Comparison of ENCODE assay signal across 1 cellular context in genomic region chr1:205321109-205321958, GRCh38.
TF ChIP-seq lines count a peak whose summit lies in the region.

NUAK2 (minus strand) TSS chr1:205321745; CDS start chr1:205321628, 117 bp downstream.

TF ChIP-seq in HEK293, 187 proteins besides CTCF, POLR2A, EP300 and RAD21 (continued from another document and continues in another):
- TF ChIP-seq ZNF768 (tag by site-specific recombination; IDR thresholded peaks at IDR 0.05) (no peak; the same call in 1 of the 2 replicates), ZNF37A (tag by site-specific recombination; IDR thresholded peaks at IDR 0.05) (no peak), EGR2 (tag by site-specific recombination; IDR thresholded peaks at IDR 0.05; ENCODE audit: low read depth) (no peak), ZNF530 (tag by site-specific recombination; IDR thresholded peaks at IDR 0.05; ENCODE audit: low read depth) (no peak), PRDM4 (tag by site-specific recombination; IDR thresholded peaks at IDR 0.05) (no peak), ZNF785 (tag by site-specific recombination; IDR thresholded peaks at IDR 0.05) (no peak), TSHZ1 (tag by site-specific recombination; IDR thresholded peaks at IDR 0.05; ENCODE audit: borderline replicate concordance) (no peak), ZNF157 (tag by site-specific recombination; IDR thresholded peaks at IDR 0.05) (no peak), ZNF623 (tag by site-specific recombination; IDR thresholded peaks at IDR 0.05) (no peak), ZNF529 (tag by site-specific recombination; IDR thresholded peaks at IDR 0.05; ENCODE audit: insufficient replicate concordance) (no peak), MEIS1 (CRISPR knock-in tag; IDR thresholded peaks at IDR 0.05; ENCODE audit: borderline replicate concordance) (no peak), KLF7 (tag by site-specific recombination; IDR thresholded peaks at IDR 0.05; ENCODE audit: borderline replicate concordance) (no peak), IKZF3 (tag by site-specific recombination; IDR thresholded peaks at IDR 0.05) (peak; percentile 73), ZNF2 (tag by site-specific recombination; IDR thresholded peaks at IDR 0.05) (peak; percentile 74; the same call in 1 of the 2 replicates), ZNF677 (tag by site-specific recombination; IDR thresholded peaks at IDR 0.05) (no peak; the same call in 1 of the 2 replicates), ZIC2 (tag by site-specific recombination; IDR thresholded peaks at IDR 0.05) (no peak; the same call in 1 of the 2 replicates), GLI2 (tag by site-specific recombination; IDR thresholded peaks at IDR 0.05; ENCODE audit: borderline replicate concordance, low read depth) (no peak), ZNF10 (tag by site-specific recombination; IDR thresholded peaks at IDR 0.05) (peak; percentile 69; the same call in 1 of the 2 replicates), ZNF223 (tag by site-specific recombination; IDR thresholded peaks at IDR 0.05) (no peak), ZNF544 (tag by site-specific recombination; IDR thresholded peaks at IDR 0.05) (no peak), ZNF670 (tag by site-specific recombination; IDR thresholded peaks at IDR 0.05; ENCODE audit: low read depth) (no peak), ZNF302 (tag by site-specific recombination; IDR thresholded peaks at IDR 0.05; ENCODE audit: low read depth) (no peak), ZNF660 (tag by site-specific recombination; IDR thresholded peaks at IDR 0.05) (no peak), ZNF777 (tag by site-specific recombination; IDR thresholded peaks at IDR 0.05; ENCODE audit: borderline replicate concordance) (no peak), ZNF146 (tag by site-specific recombination; IDR thresholded peaks at IDR 0.05) (no peak), ZNF548 (tag by site-specific recombination; IDR thresholded peaks at IDR 0.05) (no peak), ZNF433 (tag by site-specific recombination; IDR thresholded peaks at IDR 0.05; ENCODE audit: low read depth) (no peak), ZNF112 (tag by site-specific recombination; IDR thresholded peaks at IDR 0.05) (no peak), ZNF214 (tag by site-specific recombination; IDR thresholded peaks at IDR 0.05; ENCODE audit: borderline replicate concordance) (no peak), ZNF354C (tag by site-specific recombination; IDR thresholded peaks at IDR 0.05; ENCODE audit: borderline replicate concordance, low read depth) (no peak), ZBTB44 (tag by site-specific recombination; IDR thresholded peaks at IDR 0.05) (no peak), SP7 (tag by site-specific recombination; IDR thresholded peaks at IDR 0.05) (peak; percentile 71; the same call in 1 of the 2 replicates), ZNF24 (tag by site-specific recombination; IDR thresholded peaks at IDR 0.05) (no peak), PRDM1 (tag by site-specific recombination; IDR thresholded peaks at IDR 0.05) (no peak), PRDM10 (tag by site-specific recombination; IDR thresholded peaks at IDR 0.05) (peak; percentile 49), AEBP2 (tag by site-specific recombination; IDR thresholded peaks at IDR 0.05; ENCODE audit: borderline replicate concordance) (no peak), ZNF366 (tag by site-specific recombination; conservative IDR thresholded peaks at IDR 0.05) (no peak), ZNF555 (tag by site-specific recombination; conservative IDR thresholded peaks at IDR 0.05) (no peak)
- TF ChIP-seq, protein P1, sequence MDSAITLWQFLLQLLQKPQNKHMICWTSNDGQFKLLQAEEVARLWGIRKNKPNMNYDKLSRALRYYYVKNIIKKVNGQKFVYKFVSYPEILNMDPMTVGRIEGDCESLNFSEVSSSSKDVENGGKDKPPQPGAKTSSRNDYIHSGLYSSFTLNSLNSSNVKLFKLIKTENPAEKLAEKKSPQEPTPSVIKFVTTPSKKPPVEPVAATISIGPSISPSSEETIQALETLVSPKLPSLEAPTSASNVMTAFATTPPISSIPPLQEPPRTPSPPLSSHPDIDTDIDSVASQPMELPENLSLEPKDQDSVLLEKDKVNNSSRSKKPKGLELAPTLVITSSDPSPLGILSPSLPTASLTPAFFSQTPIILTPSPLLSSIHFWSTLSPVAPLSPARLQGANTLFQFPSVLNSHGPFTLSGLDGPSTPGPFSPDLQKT (IDR thresholded peaks at IDR 0.05; ENCODE audit: borderline replicate concordance, low read depth, low read length): no peak
- TF ChIP-seq, protein P2, sequence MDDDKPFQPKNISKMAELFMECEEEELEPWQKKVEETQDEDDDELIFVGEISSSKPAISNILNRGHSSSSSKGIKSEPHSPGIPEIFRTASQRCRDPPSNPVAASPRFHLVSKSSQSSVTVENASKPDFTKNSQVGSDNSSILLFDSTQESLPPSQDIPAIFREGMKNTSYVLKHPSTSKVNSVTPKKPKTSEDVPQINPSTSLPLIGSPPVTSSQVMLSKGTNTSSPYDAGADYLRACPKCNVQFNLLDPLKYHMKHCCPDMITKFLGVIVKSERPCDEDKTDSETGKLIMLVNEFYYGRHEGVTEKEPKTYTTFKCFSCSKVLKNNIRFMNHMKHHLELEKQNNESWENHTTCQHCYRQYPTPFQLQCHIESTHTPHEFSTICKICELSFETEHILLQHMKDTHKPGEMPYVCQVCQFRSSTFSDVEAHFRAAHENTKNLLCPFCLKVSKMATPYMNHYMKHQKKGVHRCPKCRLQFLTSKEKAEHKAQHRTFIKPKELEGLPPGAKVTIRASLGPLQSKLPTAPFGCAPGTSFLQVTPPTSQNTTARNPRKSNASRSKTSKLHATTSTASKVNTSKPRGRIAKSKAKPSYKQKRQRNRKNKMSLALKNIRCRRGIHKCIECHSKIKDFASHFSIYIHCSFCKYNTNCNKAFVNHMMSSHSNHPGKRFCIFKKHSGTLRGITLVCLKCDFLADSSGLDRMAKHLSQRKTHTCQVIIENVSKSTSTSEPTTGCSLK (tag by site-specific recombination; IDR thresholded peaks at IDR 0.05): no peak
- TF ChIP-seq, protein P3, sequence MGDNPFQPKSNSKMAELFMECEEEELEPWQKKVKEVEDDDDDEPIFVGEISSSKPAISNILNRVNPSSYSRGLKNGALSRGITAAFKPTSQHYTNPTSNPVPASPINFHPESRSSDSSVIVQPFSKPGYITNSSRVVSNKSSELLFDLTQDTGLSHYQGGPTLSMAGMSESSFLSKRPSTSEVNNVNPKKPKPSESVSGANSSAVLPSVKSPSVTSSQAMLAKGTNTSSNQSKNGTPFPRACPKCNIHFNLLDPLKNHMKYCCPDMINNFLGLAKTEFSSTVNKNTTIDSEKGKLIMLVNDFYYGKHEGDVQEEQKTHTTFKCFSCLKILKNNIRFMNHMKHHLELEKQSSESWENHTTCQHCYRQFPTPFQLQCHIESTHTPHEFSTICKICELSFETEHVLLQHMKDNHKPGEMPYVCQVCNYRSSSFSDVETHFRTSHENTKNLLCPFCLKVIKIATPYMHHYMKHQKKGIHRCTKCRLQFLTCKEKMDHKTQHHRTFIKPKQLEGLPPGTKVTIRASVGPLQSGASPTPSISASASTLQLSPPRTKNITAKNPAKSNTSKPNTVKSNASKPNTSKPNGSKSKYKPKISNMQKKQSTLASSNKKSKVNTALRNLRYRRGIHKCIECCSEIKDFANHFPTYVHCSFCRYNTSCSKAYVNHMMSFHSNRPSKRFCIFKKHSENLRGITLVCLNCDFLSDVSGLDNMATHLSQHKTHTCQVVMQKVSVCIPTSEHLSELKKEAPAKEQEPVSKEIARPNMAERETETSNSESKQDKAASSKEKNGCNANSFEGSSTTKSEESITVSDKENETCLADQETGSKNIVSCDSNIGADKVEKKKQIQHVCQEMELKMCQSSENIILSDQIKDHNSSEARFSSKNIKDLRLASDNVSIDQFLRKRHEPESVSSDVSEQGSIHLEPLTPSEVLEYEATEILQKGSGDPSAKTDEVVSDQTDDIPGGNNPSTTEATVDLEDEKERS (tag by site-specific recombination; IDR thresholded peaks at IDR 0.05): no peak
